32 cellular contexts compared by ENCODE assay signal in genomic region chr2:216673609-216674008, GRCh38. TPM values are rescaled to one million over a fixed set of nuclear protein-coding genes. Genes with fewer than 3 reads are reported as not detected.
"Had no signal": no experiment of that assay in that cellular context is flagged by ENCODE, and none has a peak within 500 bp of the region (broad histone marks: within the 10 kb centered on the region; RNA-seq: fewer than 3 reads in every experiment).

No MANE protein-coding gene starts in this region.

- H3K4me1 ChIP-seq: parathyroid adenoma, stomach, suprapubic skin, transverse colon had no signal

- H3K4me3 ChIP-seq: mucosa of descending colon, psoas muscle, right atrium auricular region, stomach, suprapubic skin, transverse colon had no signal

- FAIRE-seq: islet of Langerhans, urothelium cell line had no signal

- H3K27ac ChIP-seq: neutrophil, parathyroid adenoma, right atrium auricular region, WERI-Rb-1 had no signal

- H3K36me3 ChIP-seq: neutrophil, right atrium auricular region, transverse colon, WERI-Rb-1 had no signal

- H3K27me3 ChIP-seq: right atrium auricular region, stomach, suprapubic skin, transverse colon had no signal

- H3K9me3 ChIP-seq: mucosa of descending colon, neutrophil, psoas muscle, right atrium auricular region, stomach, suprapubic skin, transverse colon had no signal

- DNase-seq: activated CD4-positive, alpha-beta memory T cell treated with anti-CD3 and anti-CD28 coated beads for 36 hours; activated CD4-positive, alpha-beta T cell treated with anti-CD3 and anti-CD28 coated beads, Interleukin-2, amount 10 ng/mL, durations not matched to agents 24 days and 14 days; activated CD4-positive, CD25-positive, alpha-beta regulatory T cell treated with anti-CD3 and anti-CD28 coated beads, Interleukin-2, amount 50 U/mL, for 72 hours; activated CD8-positive, alpha-beta memory T cell treated with anti-CD3 and anti-CD28 coated beads, Interleukin-2, amount 50 U/mL, for 4 hours; activated effector memory CD4-positive, alpha-beta T cell treated with anti-CD3 and anti-CD28 coated beads, Interleukin-2, amount 50 U/mL, for 16 hours; activated naive CD4-positive, alpha-beta T cell treated with anti-CD3 and anti-CD28 coated beads, Interleukin-2, amount 10 ng/mL, durations not matched to agents 7 days and 5 days; activated naive CD8-positive, alpha-beta T cell treated with anti-CD3 and anti-CD28 coated beads, Interleukin-2, amount 10 ng/mL, durations not matched to agents 7 days and 5 days; activated T-cell treated with anti-CD3 and anti-CD28 coated beads, Interleukin-2, amount 50 U/mL, for 1 hour; caudate nucleus; cortex of kidney; effector memory CD8-positive, alpha-beta T cell; erythroblast; left ventricle myocardium superior; mucosa of descending colon; psoas muscle; stimulated activated CD4-positive, alpha-beta T cell treated with anti-CD3 and anti-CD28 coated beads, Interleukin-12 subunit alpha, Interleukin-12 subunit beta, amount 100 ng/mL, for 4 hours; stimulated activated CD4-positive, alpha-beta T cell treated with anti-CD3 and anti-CD28 coated beads, Interleukin-4, amount 100 ng/mL, for 1 hour; stomach; T-helper 17 cell; T1000; transverse colon; WERI-Rb-1 had no signal

- ATAC-seq: effector memory CD8-positive, alpha-beta T cell; left ventricle myocardium superior; mucosa of descending colon; SK-N-SH treated with all-trans-retinoic acid at 6 μM for 48 hours; stimulated activated effector memory CD8-positive, alpha-beta T cell treated with anti-CD3 and anti-CD28 coated beads, Interleukin-12 subunit alpha, Interleukin-12 subunit beta, amount 100 ng/mL, for 72 hours; T-helper 17 cell had no signal

RNA-seq across cellular contexts. Expression of gene IGFBP5, which starts 21.7 kb away (rescaled TPM):
- total RNA-seq: activated CD4-positive, alpha-beta memory T cell treated with anti-CD3 and anti-CD28 coated beads for 36 hours; activated CD4-positive, alpha-beta T cell treated with anti-CD3 and anti-CD28 coated beads, Interleukin-2, amount 10 ng/mL, durations not matched to agents 24 days and 14 days; activated CD8-positive, alpha-beta memory T cell treated with anti-CD3 and anti-CD28 coated beads for 36 hours; activated T-helper 1 cell treated with anti-CD3 and anti-CD28 coated beads, Interleukin-12 subunit alpha, Interleukin-12 subunit beta, Interleukin-2, Interleukin-4 antibody, amounts not matched to agents 30 ng/mL and 10 ng/mL and 1 ng/mL, durations not matched to agents 14 hours and 24 hours and 36 hours; T-helper 17 cell had no signal
